ENCODE assay signal across 1 cellular context in genomic region chr14:70358631-70359030, GRCh38.
TF ChIP-seq lines count a peak whose summit lies in the region.

No MANE protein-coding gene starts in this region.

TF ChIP-seq in HepG2, 621 proteins besides CTCF, POLR2A, EP300 and RAD21:
- TF ChIP-seq SOX13 (IDR thresholded peaks at IDR 0.05): no peak
- no peak for TF ChIP-seq SOX13 (CRISPR knock-in tag; conservative IDR thresholded peaks at IDR 0.05 in 1 of 2, IDR thresholded peaks at IDR 0.05 in 1 of 2)
- TF ChIP-seq ZNF776 (CRISPR knock-in tag; IDR thresholded peaks at IDR 0.05): no peak
- no peak for TF ChIP-seq RNF219 (CRISPR knock-in tag; IDR thresholded peaks at IDR 0.05)
- no peak for TF ChIP-seq HNF4G (IDR thresholded peaks at IDR 0.05; ENCODE audit: borderline replicate concordance, low read depth, low read length)
- no peak for TF ChIP-seq HNF4G (CRISPR knock-in tag; IDR thresholded peaks at IDR 0.05; ENCODE audit: borderline replicate concordance, low read depth)
- no peak for TF ChIP-seq KLF9 (CRISPR knock-in tag; IDR thresholded peaks at IDR 0.05; ENCODE audit: low read depth)
- no peak for TF ChIP-seq ZNF75D (CRISPR knock-in tag; IDR thresholded peaks at IDR 0.05; ENCODE audit: borderline replicate concordance)
- TF ChIP-seq MEIS1 (CRISPR knock-in tag; IDR thresholded peaks at IDR 0.05; ENCODE audit: borderline replicate concordance): no peak
- TF ChIP-seq ZNF703 (CRISPR knock-in tag; IDR thresholded peaks at IDR 0.05; ENCODE audit: borderline replicate concordance): no peak
- no peak for TF ChIP-seq PRMT3 (CRISPR knock-in tag; IDR thresholded peaks at IDR 0.05; ENCODE audit: borderline replicate concordance, low read depth)
TF ChIP-seq in HepG2: peak in this region for 0.
